ENCODE assay signal across 10 cellular contexts in genomic region chr3:57864853-57865252, GRCh38.
DNase-seq lines count a peak whose midpoint lies in the region; ATAC-seq and TF ChIP-seq lines count a peak whose summit lies in the region.
"Had no signal": no experiment of that assay in that cellular context is flagged by ENCODE, and none has a peak within 500 bp of the region (broad histone marks: within the 10 kb centered on the region; RNA-seq: fewer than 3 reads in every experiment).

No MANE protein-coding gene starts in this region.

- peaks cover 0 to 7% (median 0%) of the 10 kb centered on the region in 9 donors for H3K4me1 ChIP-seq in heart right ventricle
- H3K4me1 ChIP-seq in upper lobe of right lung = no peaks in the 10 kb centered on the region

- intact Hi-C loops in heart right ventricle (cut with DNase I) (loop anchor here in 2 of 10 donors (5.0 to 10.0 kb wide), 2 partner anchors 260 to 307 kb away; no protein-coding TSS in a partner anchor), left ventricle myocardium superior (cut with micrococcal nuclease) (no loop called here), upper lobe of right lung (cut with DNase I) (no loop called here)

- no peaks in the 10 kb centered on the region for H3K9me3 Mint-ChIP-seq in glutamatergic neuron (ENCODE audit: unreplicated experiment)
- H3K9me3 Mint-ChIP-seq: activated naive CD8-positive, alpha-beta T cell treated with anti-CD3 and anti-CD28 coated beads, Interleukin-2, amount 10 ng/mL, durations not matched to agents 7 days and 5 days; CD4-positive, CD25-positive, alpha-beta regulatory T cell had no signal

- H3K27me3 ChIP-seq in heart right ventricle (no peaks in the 10 kb centered on the region), upper lobe of right lung (no peaks in the 10 kb centered on the region)

- no peak overlapping the region for H3K27ac ChIP-seq in heart right ventricle
- H3K27ac ChIP-seq in upper lobe of right lung = no peak overlapping the region

- H3K4me3 Mint-ChIP-seq in glutamatergic neuron (ENCODE audit: unreplicated experiment) = no peak overlapping the region
- H3K4me3 Mint-ChIP-seq: activated naive CD8-positive, alpha-beta T cell treated with anti-CD3 and anti-CD28 coated beads, Interleukin-2, amount 10 ng/mL, durations not matched to agents 7 days and 5 days; CD4-positive, CD25-positive, alpha-beta regulatory T cell had no signal

- no peaks in the 10 kb centered on the region for H3K36me3 Mint-ChIP-seq in glutamatergic neuron (ENCODE audit: unreplicated experiment)

- H3K27ac Mint-ChIP-seq in glutamatergic neuron (ENCODE audit: unreplicated experiment) = no peak overlapping the region
- H3K27ac Mint-ChIP-seq: activated naive CD8-positive, alpha-beta T cell treated with anti-CD3 and anti-CD28 coated beads, Interleukin-2, amount 10 ng/mL, durations not matched to agents 7 days and 5 days had no signal

- H3K27me3 Mint-ChIP-seq in glutamatergic neuron (ENCODE audit: unreplicated experiment) = no peaks in the 10 kb centered on the region
- H3K27me3 Mint-ChIP-seq: activated naive CD8-positive, alpha-beta T cell treated with anti-CD3 and anti-CD28 coated beads, Interleukin-2, amount 10 ng/mL, durations not matched to agents 7 days and 5 days; CD4-positive, CD25-positive, alpha-beta regulatory T cell had no signal

- no peaks in the 10 kb centered on the region for H3K4me1 Mint-ChIP-seq in glutamatergic neuron (ENCODE audit: low read depth, unreplicated experiment)

- no peak overlapping the region for H3K4me3 ChIP-seq in heart right ventricle
- H3K4me3 ChIP-seq in WI38 (ENCODE audit: low read depth, low read length) = no peak overlapping the region
- no peak overlapping the region for H3K4me3 ChIP-seq in upper lobe of right lung

- no peak for DNase-seq in heart right ventricle
- DNase-seq in left ventricle myocardium superior = no peak
- no peak for DNase-seq in glutamatergic neuron
- no peak for DNase-seq in upper lobe of right lung
- no peak for DNase-seq in NCI-H526 (lab: John Stamatoyannopoulos, UW)
- no peak for DNase-seq in left lobe of liver (ENCODE audit: low spot score)
- no peak for DNase-seq in T1000 (lab: John Stamatoyannopoulos, UW)
- DNase-seq: activated naive CD8-positive, alpha-beta T cell treated with anti-CD3 and anti-CD28 coated beads, Interleukin-2, amount 10 ng/mL, durations not matched to agents 7 days and 5 days; CD4-positive, CD25-positive, alpha-beta regulatory T cell had no signal

- peak in 8 of 9 donors; percentile 23 to 66 (median 44) for TF ChIP-seq CTCF in heart right ventricle (IDR thresholded peaks at IDR 0.05)
- 0 out of 2 replicates have a peak, but pooled peaks have one; percentile 25 for TF ChIP-seq CTCF in WI38 (IDR thresholded peaks at IDR 0.05; ENCODE audit: low read depth, low read length)
- TF ChIP-seq CTCF in glutamatergic neuron (IDR thresholded peaks at IDR 0.05; ENCODE audit: partially characterized antibody, unreplicated experiment) = peak; percentile 13
- peak; percentile 33 for TF ChIP-seq CTCF in upper lobe of right lung (IDR thresholded peaks at IDR 0.05)

- H3K36me3 ChIP-seq in heart right ventricle (peaks cover 0 to 90% (median 7%) of the 10 kb centered on the region in 9 donors), upper lobe of right lung (peaks cover 68% of the 10 kb centered on the region)

- ATAC-seq in heart right ventricle (no peak), left ventricle myocardium superior (no peak), upper lobe of right lung (no peak), left lobe of liver (no peak)

- WGBS in heart right ventricle, 2 donors = 3% methylated on average over 1 of the region's 1 CpG

- H3K9me3 ChIP-seq in heart right ventricle (no peaks in the 10 kb centered on the region), upper lobe of right lung (no peaks in the 10 kb centered on the region)
